Comparison of ENCODE assay signal across 14 cellular contexts in genomic region chr5:124445220-124445619, GRCh38.
DNase-seq lines count a peak whose midpoint lies in the region; TF ChIP-seq lines count a peak whose summit lies in the region.
"Had no signal": no experiment of that assay in that cellular context is flagged by ENCODE, and none has a peak within 500 bp of the region (broad histone marks: within the 10 kb centered on the region; RNA-seq: fewer than 3 reads in every experiment).

No MANE protein-coding gene starts in this region.

- peak overlapping the region; percentile 37; the same call in 1 of the 2 replicates for H3K4me2 ChIP-seq in KMS-11
- H3K4me2 ChIP-seq in OCI-LY1 (ENCODE audit: low read length): no peak overlapping the region
- peak overlapping the region; percentile 11 for H3K4me2 ChIP-seq in neural cell (ENCODE audit: low read length)

- H3K9me3 ChIP-seq in OCI-LY1 (ENCODE audit: low read length) (no peaks in the 10 kb centered on the region), neural cell (ENCODE audit: low read length) (no peaks in the 10 kb centered on the region)

- H3K79me2 ChIP-seq in KMS-11 (ENCODE audit: insufficient read depth, low read depth): no peaks in the 10 kb centered on the region
- no peaks in the 10 kb centered on the region for H3K79me2 ChIP-seq in OCI-LY1 (ENCODE audit: insufficient read depth, low read length)
- no peaks in the 10 kb centered on the region for H3K79me2 ChIP-seq in neural cell (replicated peaks; ENCODE audit: insufficient read depth, low read length)

- no peak for TF ChIP-seq EP300 in neural cell (conservative IDR thresholded peaks at IDR 0.05; ENCODE audit: poor library complexity, severe bottlenecking)

- H4K20me1 ChIP-seq in KMS-11 (ENCODE audit: insufficient read depth) (no peaks in the 10 kb centered on the region), OCI-LY1 (ENCODE audit: insufficient read depth, low read length) (no peaks in the 10 kb centered on the region), neural cell (ENCODE audit: insufficient read depth) (no peaks in the 10 kb centered on the region)

- DNase-seq in substantia nigra (lab: John Stamatoyannopoulos, UW): no peak
- no peak for DNase-seq in activated CD4-positive, alpha-beta T cell treated with anti-CD3 and anti-CD28 coated beads for 4 hours
- no peak for DNase-seq in SK-N-DZ (ENCODE audit: low spot score)
- no peak for DNase-seq in dedifferentiated amniotic fluid mesenchymal stem cell (ENCODE audit: extremely low spot score)
- DNase-seq: ACHN; Calu3; CD8-positive, alpha-beta T cell; DMS79 treated with DMSO at 0.1 percent for 48 hours; GF-D8; GOT3; H9 had no signal

- H3K4me1 ChIP-seq in KMS-11 (ENCODE audit: low read depth, poor library complexity, severe bottlenecking): peaks cover 27% of the 10 kb centered on the region
- H3K4me1 ChIP-seq in OCI-LY1 (ENCODE audit: insufficient read depth, low read length, severe bottlenecking): peaks cover 55% of the 10 kb centered on the region

- H3K27ac ChIP-seq in KMS-11: no peak overlapping the region
- peak overlapping the region; percentile 77 for H3K27ac ChIP-seq in OCI-LY1 (ENCODE audit: low read depth, low read length, poor library complexity, severe bottlenecking)
- peak overlapping the region; percentile 91 for H3K27ac ChIP-seq in neural cell (ENCODE audit: low read length)
- peak overlapping the region; percentile 1 for H3K27ac ChIP-seq in substantia nigra (ENCODE audit: low read depth, low read length, poor library complexity, severe bottlenecking)

- H3K9me2 ChIP-seq in OCI-LY1 (ENCODE audit: low read depth, low read length): no peaks in the 10 kb centered on the region
- no peaks in the 10 kb centered on the region for H3K9me2 ChIP-seq in neural cell (ENCODE audit: insufficient read depth, low read length)

- H2AFZ ChIP-seq in KMS-11 (ENCODE audit: low read depth) (no peak overlapping the region), OCI-LY1 (ENCODE audit: low read length) (no peak overlapping the region), neural cell (ENCODE audit: low read depth, low read length) (no peak overlapping the region)

- H3K9ac ChIP-seq in KMS-11 (no peak overlapping the region), OCI-LY1 (ENCODE audit: low read length) (no peak overlapping the region), neural cell (ENCODE audit: low read length) (peak overlapping the region; percentile 43)

- H3F3A ChIP-seq in OCI-LY1 (ENCODE audit: insufficient read depth, low read length) (no peaks in the 10 kb centered on the region), neural cell (ENCODE audit: insufficient read depth, low read length, poor library complexity, severe bottlenecking) (peaks cover 6% of the 10 kb centered on the region)

- no peak overlapping the region for H3K4me3 ChIP-seq in KMS-11 (IDR thresholded peaks at IDR 0.05; ENCODE audit: insufficient read depth, low read depth, low read length)
- no peak overlapping the region for H3K4me3 ChIP-seq in OCI-LY1 (ENCODE audit: low read depth, low read length, poor library complexity, severe bottlenecking)
- peak overlapping the region; percentile 5 for H3K4me3 ChIP-seq in neural cell (ENCODE audit: low read length)

- TF ChIP-seq RAD21 in neural cell (conservative IDR thresholded peaks at IDR 0.05): no peak

- TF ChIP-seq CTCF in KMS-11 (conservative IDR thresholded peaks at IDR 0.05; ENCODE audit: low read depth, low read length) (no peak), OCI-LY1 (IDR thresholded peaks at IDR 0.05; ENCODE audit: low read length) (no peak), neural cell (IDR thresholded peaks at IDR 0.05; ENCODE audit: poor library complexity, severe bottlenecking) (no peak)

- no peaks in the 10 kb centered on the region for H3K27me3 ChIP-seq in KMS-11 (ENCODE audit: insufficient read depth, low read depth)
- no peaks in the 10 kb centered on the region for H3K27me3 ChIP-seq in OCI-LY1 (ENCODE audit: insufficient read depth, low read length)
- H3K27me3 ChIP-seq in neural cell (ENCODE audit: insufficient read depth, low read depth, low read length): no peaks in the 10 kb centered on the region

- no peaks in the 10 kb centered on the region for H3K36me3 ChIP-seq in KMS-11 (ENCODE audit: insufficient read depth)
- no peaks in the 10 kb centered on the region for H3K36me3 ChIP-seq in OCI-LY1 (ENCODE audit: insufficient read depth, low read length)
- H3K36me3 ChIP-seq in neural cell (ENCODE audit: insufficient read depth, low read length): no peaks in the 10 kb centered on the region

TF ChIP-seq in neural cell, 6 proteins besides CTCF, POLR2A, EP300 and RAD21:
- TF ChIP-seq MXI1 (conservative IDR thresholded peaks at IDR 0.05; ENCODE audit: poor library complexity, severe bottlenecking): no peak
- no peak for TF ChIP-seq TAF1 (IDR thresholded peaks at IDR 0.05; ENCODE audit: low read depth)
- TF ChIP-seq POLR2AphosphoS5 (IDR thresholded peaks at IDR 0.05): no peak
- TF ChIP-seq REST (IDR thresholded peaks at IDR 0.05; ENCODE audit: borderline replicate concordance): no peak
- TF ChIP-seq SMC3 (conservative IDR thresholded peaks at IDR 0.05; ENCODE audit: poor library complexity): no peak
- TF ChIP-seq EZH2 (IDR thresholded peaks at IDR 0.05; ENCODE audit: borderline replicate concordance, insufficient read depth, low read length, poor library complexity, severe bottlenecking): no peak
